ENCODE assay signal across 14 cellular contexts in the genomic region with DNA sequence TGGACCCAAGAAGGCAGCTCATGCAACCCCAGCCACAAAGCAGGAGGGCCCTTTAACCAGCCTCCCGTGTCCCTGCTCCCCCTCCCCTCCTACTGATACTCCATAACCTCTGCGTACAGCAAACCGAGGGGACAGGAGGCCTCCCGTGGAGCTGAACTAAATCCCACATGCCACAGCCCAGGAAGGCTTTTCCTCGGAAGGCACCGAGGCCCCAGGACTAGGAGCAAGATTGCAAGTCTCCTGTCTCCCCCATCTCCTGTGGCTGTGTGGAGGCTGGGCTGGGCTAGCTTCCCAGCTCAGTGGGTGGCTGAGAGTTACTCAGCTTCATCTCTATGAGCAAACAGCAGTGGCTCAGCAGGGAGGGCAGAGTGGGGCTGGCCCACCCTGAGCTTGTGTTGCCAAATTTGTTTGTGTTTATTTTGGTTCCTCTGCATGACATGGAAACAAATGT.
DNase-seq lines count a peak whose midpoint lies in the region; ATAC-seq and TF ChIP-seq lines count a peak whose summit lies in the region.
"Had no signal": no experiment of that assay in that cellular context is flagged by ENCODE, and none has a peak within 500 bp of the region (broad histone marks: within the 10 kb centered on the region; RNA-seq: fewer than 3 reads in every experiment).

No MANE protein-coding gene starts in this region.

- POLR2A ChIA-PET in PC-3 (lab: Charles Lee; ENCODE audit: unreplicated experiment), result no interaction called here

- H3F3A ChIP-seq in PC-3 (ENCODE audit: low read length, unreplicated experiment), result no peaks in the 10 kb centered on the region

- no peak overlapping the region for H3K4me2 ChIP-seq in PC-3 (ENCODE audit: low read length)

- DNase-seq in NCI-H1417 (lab: John Stamatoyannopoulos, UW) (peak in 2 of 3 experiments; percentile 32 to 67), NCI-H1417 treated with DMSO at 0.1 percent for 48 hours (lab: John Stamatoyannopoulos, UW) (no peak), PC-3 (no peak), fibroblast of the aortic adventitia (ENCODE audit: low read depth) (peak; percentile 53), skeletal muscle cell (ENCODE audit: low read depth) (peak; percentile 23), NCI-H1048 (lab: John Stamatoyannopoulos, UW) (no peak), lower lobe of right lung (no peak)
- no peak for DNase-seq in activated CD4-positive, alpha-beta T cell treated with anti-CD3 and anti-CD28 coated beads for 48 hours
- DNase-seq: activated CD4-positive, alpha-beta T cell treated with anti-CD3 and anti-CD28 coated beads for 36 hours; effector CD4-positive, alpha-beta T cell; NCI-H510A had no signal

- H3K4me3 ChIP-seq in PC-3 (ENCODE audit: low read length) (no peak overlapping the region), fibroblast of the aortic adventitia (ENCODE audit: low read depth, low read length) (no peak overlapping the region), skeletal muscle cell (ENCODE audit: low read depth, low read length) (no peak overlapping the region), lower lobe of right lung (no peak overlapping the region)
- H3K4me3 ChIP-seq: K562, SJCRH30 had no signal

- no peak overlapping the region for H2AFZ ChIP-seq in PC-3 (ENCODE audit: low read length)

- H3K9ac ChIP-seq in PC-3 (ENCODE audit: low read length), result no peak overlapping the region

- CTCF ChIA-PET in PC-3 (lab: Charles Lee), result no interaction called here

- intact Hi-C loops in PC-3 (cut with micrococcal nuclease) (no loop called here), lower lobe of right lung (cut with DNase I) (no loop called here)

- BruUV-seq in PC-3 (replicated peaks; lab: Mats Ljungman, UMichigan), result no TSS peak

- no peaks in the 10 kb centered on the region for H3K9me2 ChIP-seq in PC-3 (replicated peaks; ENCODE audit: low read length)

- no peaks in the 10 kb centered on the region for H3K79me2 ChIP-seq in PC-3 (ENCODE audit: low read length)

- peak; percentile 15; the same call in 1 of the 2 replicates for ATAC-seq in PC-3
- ATAC-seq in lower lobe of right lung, result no peak
- ATAC-seq: activated CD4-positive, alpha-beta T cell treated with anti-CD3 and anti-CD28 coated beads for 36 hours; K562; stimulated activated effector memory CD8-positive, alpha-beta T cell treated with anti-CD3 and anti-CD28 coated beads, Interleukin-12 subunit alpha, Interleukin-12 subunit beta, amount 100 ng/mL, for 72 hours had no signal

- H3K4me1 ChIP-seq in PC-3 (ENCODE audit: insufficient read depth, low read length), result no peaks in the 10 kb centered on the region
- H3K4me1 ChIP-seq in lower lobe of right lung, result no peaks in the 10 kb centered on the region
- H3K4me1 ChIP-seq: SJCRH30 had no signal

- H4K20me1 ChIP-seq in PC-3 (ENCODE audit: low read length), result no peaks in the 10 kb centered on the region

- H3K27ac ChIP-seq in PC-3 (ENCODE audit: low read length) (no peak overlapping the region), lower lobe of right lung (no peak overlapping the region)
- H3K27ac ChIP-seq: SJCRH30 had no signal

- H3K36me3 ChIP-seq in PC-3 (ENCODE audit: low read depth, low read length), result no peaks in the 10 kb centered on the region
- H3K36me3 ChIP-seq in lower lobe of right lung, result no peaks in the 10 kb centered on the region
- H3K36me3 ChIP-seq: SJCRH30 had no signal

- H3K27me3 ChIP-seq in PC-3 (ENCODE audit: low read length), result peaks cover 41% of the 10 kb centered on the region
- peaks cover 19% of the 10 kb centered on the region for H3K27me3 ChIP-seq in lower lobe of right lung (ENCODE audit: low read depth)
- H3K27me3 ChIP-seq: SJCRH30 had no signal

- H3K9me3 ChIP-seq in PC-3 (ENCODE audit: low read length) (no peaks in the 10 kb centered on the region), lower lobe of right lung (no peaks in the 10 kb centered on the region)
- H3K9me3 ChIP-seq: SJCRH30 had no signal

- TF ChIP-seq CTCF in PC-3 (conservative IDR thresholded peaks at IDR 0.05; ENCODE audit: low read depth, low read length), result no peak
- TF ChIP-seq CTCF in fibroblast of the aortic adventitia (IDR thresholded peaks at IDR 0.05; ENCODE audit: insufficient read depth, low read length), result no peak
- TF ChIP-seq CTCF in lower lobe of right lung (IDR thresholded peaks at IDR 0.05), result no peak

Comparison
In these comparisons a context has a peak if more than half of its experiments do, and no peak if none do; other contexts are left out.
1. DNase-seq: peak in NCI-H1417 (2 of 3), fibroblast of the aortic adventitia (single experiment) and skeletal muscle cell (single experiment); none in NCI-H1417 treated with DMSO at 0.1 percent for 48 hours (single experiment), PC-3 (single experiment), NCI-H1048 (single experiment), lower lobe of right lung (single experiment) and activated CD4-positive, alpha-beta T cell treated with anti-CD3 and anti-CD28 coated beads for 48 hours (single experiment).